Comparison of ENCODE assay signal across 11 cellular contexts in genomic region chr1:208461680-208462079, GRCh38.
A peak's percentile ranks its signal among the peaks of the same experiment; 100 is the strongest.
DNase-seq lines count a peak whose midpoint lies in the region; ATAC-seq and TF ChIP-seq lines count a peak whose summit lies in the region.
"Had no signal": no experiment of that assay in that cellular context is flagged by ENCODE, and none has a peak within 500 bp of the region (broad histone marks: within the 10 kb centered on the region; RNA-seq: fewer than 3 reads in every experiment).

No MANE protein-coding gene starts in this region.

- no peaks in the 10 kb centered on the region for H3K9me3 Mint-ChIP-seq in stimulated activated effector memory CD8-positive, alpha-beta T cell treated with anti-CD3 and anti-CD28 coated beads, Interleukin-12 subunit alpha, Interleukin-12 subunit beta, amount 100 ng/mL, for 72 hours

- no peak overlapping the region for H3K4me2 ChIP-seq in DND-41 (ENCODE audit: insufficient read depth, low read length)

- H3K4me3 ChIP-seq in DND-41 (ENCODE audit: low read depth in 1 of 2, low read length in 2 of 2) (no peak overlapping the region), HL-60 (replicated peaks; ENCODE audit: insufficient read depth, low read length) (no peak overlapping the region), astrocyte of the cerebellum (ENCODE audit: low read depth, low read length) (no peak overlapping the region), lower lobe of right lung (no peak overlapping the region)

- ATAC-seq in DND-41 (ENCODE audit: insufficient read depth, low read depth) (no peak), lower lobe of right lung (no peak), GM18868 (IDR thresholded peaks at IDR 0.05; ENCODE audit: unreplicated experiment) (no peak), left cardiac atrium (no peak)
- ATAC-seq in stimulated activated effector memory CD8-positive, alpha-beta T cell treated with anti-CD3 and anti-CD28 coated beads, Interleukin-12 subunit alpha, Interleukin-12 subunit beta, amount 100 ng/mL, for 72 hours: no peak
- ATAC-seq: esophagus mucosa had no signal

- H3K27ac ChIP-seq in DND-41 (ENCODE audit: low read length): no peak overlapping the region
- H3K27ac ChIP-seq in HL-60 (replicated peaks): no peak overlapping the region
- no peak overlapping the region for H3K27ac ChIP-seq in lower lobe of right lung

- TF ChIP-seq CTCF in DND-41 (IDR thresholded peaks at IDR 0.05; ENCODE audit: borderline replicate concordance, extremely low read depth, low read length, poor library complexity, severe bottlenecking) (peak; percentile 45), HL-60 (IDR thresholded peaks at IDR 0.05; ENCODE audit: insufficient read depth, low read length) (peak; percentile 17), astrocyte of the cerebellum (IDR thresholded peaks at IDR 0.05; ENCODE audit: low read depth, low read length, missing control alignments) (peak; percentile 16), lower lobe of right lung (IDR thresholded peaks at IDR 0.05) (peak; percentile 9)

- H4K20me1 ChIP-seq in DND-41 (ENCODE audit: insufficient read depth, low read length): no peaks in the 10 kb centered on the region

- H3K9me3 ChIP-seq in DND-41 (ENCODE audit: insufficient read depth, low read length, severe bottlenecking) (no peaks in the 10 kb centered on the region), lower lobe of right lung (no peaks in the 10 kb centered on the region)

- DNase-seq in DND-41: no peak
- DNase-seq in HL-60 (ENCODE audit: low read depth in 1 of 2, low spot score in 1 of 2): no peak
- no peak for DNase-seq in astrocyte of the cerebellum (ENCODE audit: low read depth)
- DNase-seq in lower lobe of right lung: no peak
- DNase-seq in NCI-H1694 (lab: John Stamatoyannopoulos, UW): no peak
- DNase-seq in stimulated activated effector memory CD8-positive, alpha-beta T cell treated with anti-CD3 and anti-CD28 coated beads, Interleukin-12 subunit alpha, Interleukin-12 subunit beta, amount 100 ng/mL, for 72 hours (ENCODE audit: low spot score in 2 of 2): no peak
- DNase-seq in left cardiac atrium: no peak
- DNase-seq: activated CD8-positive, alpha-beta memory T cell treated with anti-CD3 and anti-CD28 coated beads, Interleukin-2, amount 50 U/mL, for 4 hours; DMS79 had no signal

- H3K36me3 Mint-ChIP-seq in stimulated activated effector memory CD8-positive, alpha-beta T cell treated with anti-CD3 and anti-CD28 coated beads, Interleukin-12 subunit alpha, Interleukin-12 subunit beta, amount 100 ng/mL, for 72 hours: no peaks in the 10 kb centered on the region

- H3K36me3 ChIP-seq in DND-41 (ENCODE audit: insufficient read depth, low read length) (no peaks in the 10 kb centered on the region), lower lobe of right lung (no peaks in the 10 kb centered on the region)

- no peak overlapping the region for H3K27ac Mint-ChIP-seq in stimulated activated effector memory CD8-positive, alpha-beta T cell treated with anti-CD3 and anti-CD28 coated beads, Interleukin-12 subunit alpha, Interleukin-12 subunit beta, amount 100 ng/mL, for 72 hours

- intact Hi-C loops in lower lobe of right lung (cut with DNase I) (no loop called here), left cardiac atrium (cut with DNase I) (no loop called here)

- H3K79me2 ChIP-seq in DND-41 (ENCODE audit: insufficient read depth, low read length): no peaks in the 10 kb centered on the region

- H3K4me3 Mint-ChIP-seq in stimulated activated effector memory CD8-positive, alpha-beta T cell treated with anti-CD3 and anti-CD28 coated beads, Interleukin-12 subunit alpha, Interleukin-12 subunit beta, amount 100 ng/mL, for 72 hours: no peak overlapping the region

- no peak overlapping the region for H3K9ac ChIP-seq in DND-41 (ENCODE audit: low read depth, low read length)

- no peaks in the 10 kb centered on the region for H3K4me1 Mint-ChIP-seq in stimulated activated effector memory CD8-positive, alpha-beta T cell treated with anti-CD3 and anti-CD28 coated beads, Interleukin-12 subunit alpha, Interleukin-12 subunit beta, amount 100 ng/mL, for 72 hours

- in situ Hi-C loops in astrocyte of the cerebellum (cut with HindIII; ENCODE audit: low sequenced_read_pairs): no loop called here

- H3K27me3 ChIP-seq in DND-41 (ENCODE audit: insufficient read depth, low read length, poor library complexity): peaks cover 3% of the 10 kb centered on the region
- no peaks in the 10 kb centered on the region for H3K27me3 ChIP-seq in HL-60 (ENCODE audit: insufficient read depth, poor library complexity, severe bottlenecking)
- H3K27me3 ChIP-seq in lower lobe of right lung (ENCODE audit: low read depth): no peaks in the 10 kb centered on the region

- H2AFZ ChIP-seq in DND-41 (ENCODE audit: low read depth, low read length): no peak overlapping the region

- no peaks in the 10 kb centered on the region for H3K4me1 ChIP-seq in DND-41 (ENCODE audit: insufficient read depth, low read length)
- no peaks in the 10 kb centered on the region for H3K4me1 ChIP-seq in lower lobe of right lung
